ENCODE assay signal across 1 cellular context in genomic region chr19:17605761-17606745, GRCh38.
TF ChIP-seq lines count a peak whose summit lies in the region.

No MANE protein-coding gene starts in this region.

TF ChIP-seq in K562, 482 proteins besides CTCF, POLR2A, EP300 and RAD21 (continued from another document):
- TF ChIP-seq ZBTB9 (CRISPR knock-in tag; IDR thresholded peaks at IDR 0.05) (peak; percentile 90; the same call in 1 of the 2 replicates), PRMT5 (CRISPR knock-in tag; IDR thresholded peaks at IDR 0.05) (no peak), ZEB2 (IDR thresholded peaks at IDR 0.05) (peak; percentile 94), ATF1 (CRISPR knock-in tag; IDR thresholded peaks at IDR 0.05) (no peak; the same call in 1 of the 2 replicates), ATF1 (tag; IDR thresholded peaks at IDR 0.05) (peak; percentile 94), ZNF224 (CRISPR knock-in tag; IDR thresholded peaks at IDR 0.05) (peak; percentile 41; the same call in 1 of the 2 replicates), HDAC8 (tag; IDR thresholded peaks at IDR 0.05) (peak; percentile 45; the same call in 1 of the 2 replicates), GMEB1 (CRISPR knock-in tag; IDR thresholded peaks at IDR 0.05) (peak; percentile 94), STAT6 (CRISPR knock-in tag; IDR thresholded peaks at IDR 0.05) (peak; percentile 91; the same call in 1 of the 2 replicates), ZBTB34 (CRISPR knock-in tag; IDR thresholded peaks at IDR 0.05) (no peak), SRSF9 (IDR thresholded peaks at IDR 0.05; ENCODE audit: borderline replicate concordance, low read depth, low read length) (no peak), ZKSCAN1 (IDR thresholded peaks at IDR 0.05; ENCODE audit: low read depth, low read length) (no peak), POLR2AphosphoS5 (IDR thresholded peaks at IDR 0.05; ENCODE audit: control insufficient read depth, insufficient read depth, low read depth, low read length) (0 out of 2 replicates have a peak, but pooled peaks have one; percentile 11), PHF8 (IDR thresholded peaks at IDR 0.05; ENCODE audit: borderline replicate concordance, low read length) (peak; percentile 90; the same call in 1 of the 2 replicates), EP400 (IDR thresholded peaks at IDR 0.05) (peak; percentile 91; the same call in 1 of the 2 replicates), CTCFL (IDR thresholded peaks at IDR 0.05; ENCODE audit: borderline replicate concordance, insufficient read depth, low read depth, low read length, poor library complexity, severe bottlenecking) (peak; percentile 96), ZNF830 (CRISPR knock-in tag; IDR thresholded peaks at IDR 0.05) (no peak), ZBTB1 (CRISPR knock-in tag; IDR thresholded peaks at IDR 0.05; ENCODE audit: borderline replicate concordance, low read depth) (peak; percentile 90; the same call in 1 of the 2 replicates), FUS (optimal IDR thresholded peaks at IDR 0.05; ENCODE audit: low read depth, low read length) (peak; percentile 74), CHD2 (IDR thresholded peaks at IDR 0.05; ENCODE audit: low read depth, low read length) (0 out of 2 replicates have a peak, but pooled peaks have one; percentile 52), L3MBTL2 (IDR thresholded peaks at IDR 0.05) (peak; percentile 100), ZNF592 (IDR thresholded peaks at IDR 0.05) (peak; percentile 93), RBM14 (IDR thresholded peaks at IDR 0.05; ENCODE audit: borderline replicate concordance, insufficient read depth, low read depth, low read length) (0 out of 2 replicates have a peak, but pooled peaks have one; percentile 78), ETS2 (tag; IDR thresholded peaks at IDR 0.05; ENCODE audit: borderline replicate concordance, poor library complexity, severe bottlenecking) (no peak), FOXP1 (CRISPR knock-in tag; IDR thresholded peaks at IDR 0.05) (peak; percentile 99), CREM (IDR thresholded peaks at IDR 0.05; ENCODE audit: low read depth) (peak; percentile 90), KLF6 (CRISPR knock-in tag; IDR thresholded peaks at IDR 0.05; ENCODE audit: borderline replicate concordance) (no peak), NR3C1 (CRISPR knock-in tag; IDR thresholded peaks at IDR 0.05) (peak; percentile 88), CBFA2T3 (IDR thresholded peaks at IDR 0.05) (peak; percentile 58), HIVEP1 (CRISPR knock-in tag; IDR thresholded peaks at IDR 0.05) (no peak), RCOR1 (IDR thresholded peaks at IDR 0.05; ENCODE audit: borderline replicate concordance in 1 of 2, low read depth in 2 of 2, low read length in 2 of 2) (peak in 1 of 2 experiments; percentile 74; a peak in 1 of 4 replicates), CLOCK (CRISPR knock-in tag; IDR thresholded peaks at IDR 0.05; ENCODE audit: borderline replicate concordance) (peak; percentile 61; the same call in 1 of the 2 replicates), POLR2G (IDR thresholded peaks at IDR 0.05; ENCODE audit: low read depth, low read length) (peak; percentile 86), ZNF740 (CRISPR knock-in tag; IDR thresholded peaks at IDR 0.05) (peak; percentile 81; the same call in 1 of the 2 replicates), ZNF740 (tag; IDR thresholded peaks at IDR 0.05) (no peak)
